Comparison of ENCODE assay signal across 1 cellular context in the genomic region with DNA sequence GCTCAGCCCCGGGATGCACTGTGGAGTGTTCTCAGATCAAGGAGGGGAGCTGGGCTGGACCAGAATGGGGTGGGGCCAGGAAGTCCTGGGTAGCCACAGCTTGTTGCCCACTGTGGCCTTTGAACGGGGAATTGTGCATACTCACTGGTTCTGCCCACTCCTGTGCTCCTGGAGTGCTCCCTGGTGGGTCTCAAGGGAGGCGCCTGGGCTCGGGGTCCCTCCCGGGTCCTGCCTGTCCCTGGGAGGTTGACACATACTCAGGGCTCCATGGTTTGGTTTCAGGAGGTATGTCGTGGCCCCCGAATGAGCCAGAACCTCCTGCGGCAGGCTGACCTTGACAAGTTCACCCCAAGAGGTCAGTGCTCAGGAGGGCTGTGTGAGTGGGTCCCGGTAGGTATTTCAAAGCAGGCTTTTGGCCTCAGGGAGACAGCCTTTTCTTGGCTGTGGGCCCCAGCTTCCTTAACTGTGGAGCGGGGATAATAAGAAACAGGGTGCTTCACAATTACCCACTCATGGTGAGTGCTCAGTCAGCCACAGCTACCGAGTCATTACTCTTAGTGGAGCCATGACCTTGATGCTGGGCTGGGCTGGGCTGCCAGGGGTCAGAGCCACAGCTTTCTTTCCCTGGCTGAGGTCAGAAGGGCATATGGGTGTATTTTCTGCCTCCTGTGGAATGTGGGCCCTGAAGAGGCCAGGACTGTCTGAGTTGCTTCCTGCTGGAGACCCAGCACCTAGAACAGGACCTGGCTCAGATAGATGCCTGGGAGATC.
TF ChIP-seq lines count a peak whose summit lies in the region.

No MANE protein-coding gene starts in this region.

TF ChIP-seq in HepG2, 621 proteins besides CTCF, POLR2A, EP300 and RAD21 (continued from another document and continues in another):
- TF ChIP-seq, protein P1, sequence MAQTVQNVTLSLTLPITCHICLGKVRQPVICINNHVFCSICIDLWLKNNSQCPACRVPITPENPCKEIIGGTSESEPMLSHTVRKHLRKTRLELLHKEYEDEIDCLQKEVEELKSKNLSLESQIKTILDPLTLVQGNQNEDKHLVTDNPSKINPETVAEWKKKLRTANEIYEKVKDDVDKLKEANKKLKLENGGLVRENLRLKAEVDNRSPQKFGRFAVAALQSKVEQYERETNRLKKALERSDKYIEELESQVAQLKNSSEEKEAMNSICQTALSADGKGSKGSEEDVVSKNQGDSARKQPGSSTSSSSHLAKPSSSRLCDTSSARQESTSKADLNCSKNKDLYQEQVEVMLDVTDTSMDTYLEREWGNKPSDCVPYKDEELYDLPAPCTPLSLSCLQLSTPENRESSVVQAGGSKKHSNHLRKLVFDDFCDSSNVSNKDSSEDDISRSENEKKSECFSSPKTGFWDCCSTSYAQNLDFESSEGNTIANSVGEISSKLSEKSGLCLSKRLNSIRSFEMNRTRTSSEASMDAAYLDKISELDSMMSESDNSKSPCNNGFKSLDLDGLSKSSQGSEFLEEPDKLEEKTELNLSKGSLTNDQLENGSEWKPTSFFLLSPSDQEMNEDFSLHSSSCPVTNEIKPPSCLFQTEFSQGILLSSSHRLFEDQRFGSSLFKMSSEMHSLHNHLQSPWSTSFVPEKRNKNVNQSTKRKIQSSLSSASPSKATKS (CRISPR knock-in tag; IDR thresholded peaks at IDR 0.05): no peak
- TF ChIP-seq POLR2AphosphoS5 (IDR thresholded peaks at IDR 0.05; ENCODE audit: low read depth, low read length) (no peak), MAZ (IDR thresholded peaks at IDR 0.05; ENCODE audit: borderline replicate concordance, low read depth, low read length) (no peak), MAZ (CRISPR knock-in tag; IDR thresholded peaks at IDR 0.05; ENCODE audit: low read depth) (0 out of 2 replicates have a peak, but pooled peaks have one; percentile 36), SIX1 (CRISPR knock-in tag; IDR thresholded peaks at IDR 0.05; ENCODE audit: borderline replicate concordance) (no peak), AKAP8 (CRISPR knock-in tag; IDR thresholded peaks at IDR 0.05) (no peak), ZNF720 (CRISPR knock-in tag; IDR thresholded peaks at IDR 0.05) (no peak), ZNF776 (CRISPR knock-in tag; IDR thresholded peaks at IDR 0.05) (no peak), SNAPC2 (CRISPR knock-in tag; IDR thresholded peaks at IDR 0.05) (no peak), ZNF232 (CRISPR knock-in tag; IDR thresholded peaks at IDR 0.05; ENCODE audit: borderline replicate concordance) (no peak), RBM39 (IDR thresholded peaks at IDR 0.05; ENCODE audit: low read depth, low read length, poor library complexity, severe bottlenecking) (no peak), ZNF75D (CRISPR knock-in tag; IDR thresholded peaks at IDR 0.05; ENCODE audit: borderline replicate concordance) (no peak), FOXJ3 (CRISPR knock-in tag; IDR thresholded peaks at IDR 0.05; ENCODE audit: borderline replicate concordance) (no peak), SYNCRIP (IDR thresholded peaks at IDR 0.05; ENCODE audit: insufficient read depth, low read depth, low read length) (no peak), ETV5 (CRISPR knock-in tag; IDR thresholded peaks at IDR 0.05; ENCODE audit: borderline replicate concordance) (peak; percentile 63; the same call in 1 of the 2 replicates), ZNF484 (CRISPR knock-in tag; IDR thresholded peaks at IDR 0.05; ENCODE audit: borderline replicate concordance, low read depth) (no peak), STAG1 (CRISPR knock-in tag; IDR thresholded peaks at IDR 0.05) (peak; percentile 40), SAP130 (CRISPR knock-in tag; IDR thresholded peaks at IDR 0.05; ENCODE audit: low read depth) (no peak), HHEX (CRISPR knock-in tag; IDR thresholded peaks at IDR 0.05) (no peak), NAIF1 (CRISPR knock-in tag; IDR thresholded peaks at IDR 0.05; ENCODE audit: borderline replicate concordance) (no peak), REXO4 (CRISPR knock-in tag; IDR thresholded peaks at IDR 0.05; ENCODE audit: borderline replicate concordance) (no peak), HNRNPH1 (optimal IDR thresholded peaks at IDR 0.05; ENCODE audit: low read depth, low read length) (no peak)
- TF ChIP-seq, protein P2, sequence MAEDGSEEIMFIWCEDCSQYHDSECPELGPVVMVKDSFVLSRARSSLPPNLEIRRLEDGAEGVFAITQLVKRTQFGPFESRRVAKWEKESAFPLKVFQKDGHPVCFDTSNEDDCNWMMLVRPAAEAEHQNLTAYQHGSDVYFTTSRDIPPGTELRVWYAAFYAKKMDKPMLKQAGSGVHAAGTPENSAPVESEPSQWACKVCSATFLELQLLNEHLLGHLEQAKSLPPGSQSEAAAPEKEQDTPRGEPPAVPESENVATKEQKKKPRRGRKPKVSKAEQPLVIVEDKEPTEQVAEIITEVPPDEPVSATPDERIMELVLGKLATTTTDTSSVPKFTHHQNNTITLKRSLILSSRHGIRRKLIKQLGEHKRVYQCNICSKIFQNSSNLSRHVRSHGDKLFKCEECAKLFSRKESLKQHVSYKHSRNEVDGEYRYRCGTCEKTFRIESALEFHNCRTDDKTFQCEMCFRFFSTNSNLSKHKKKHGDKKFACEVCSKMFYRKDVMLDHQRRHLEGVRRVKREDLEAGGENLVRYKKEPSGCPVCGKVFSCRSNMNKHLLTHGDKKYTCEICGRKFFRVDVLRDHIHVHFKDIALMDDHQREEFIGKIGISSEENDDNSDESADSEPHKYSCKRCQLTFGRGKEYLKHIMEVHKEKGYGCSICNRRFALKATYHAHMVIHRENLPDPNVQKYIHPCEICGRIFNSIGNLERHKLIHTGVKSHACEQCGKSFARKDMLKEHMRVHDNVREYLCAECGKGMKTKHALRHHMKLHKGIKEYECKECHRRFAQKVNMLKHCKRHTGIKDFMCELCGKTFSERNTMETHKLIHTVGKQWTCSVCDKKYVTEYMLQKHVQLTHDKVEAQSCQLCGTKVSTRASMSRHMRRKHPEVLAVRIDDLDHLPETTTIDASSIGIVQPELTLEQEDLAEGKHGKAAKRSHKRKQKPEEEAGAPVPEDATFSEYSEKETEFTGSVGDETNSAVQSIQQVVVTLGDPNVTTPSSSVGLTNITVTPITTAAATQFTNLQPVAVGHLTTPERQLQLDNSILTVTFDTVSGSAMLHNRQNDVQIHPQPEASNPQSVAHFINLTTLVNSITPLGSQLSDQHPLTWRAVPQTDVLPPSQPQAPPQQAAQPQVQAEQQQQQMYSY (CRISPR knock-in tag; IDR thresholded peaks at IDR 0.05): no peak
- TF ChIP-seq, protein P3, sequence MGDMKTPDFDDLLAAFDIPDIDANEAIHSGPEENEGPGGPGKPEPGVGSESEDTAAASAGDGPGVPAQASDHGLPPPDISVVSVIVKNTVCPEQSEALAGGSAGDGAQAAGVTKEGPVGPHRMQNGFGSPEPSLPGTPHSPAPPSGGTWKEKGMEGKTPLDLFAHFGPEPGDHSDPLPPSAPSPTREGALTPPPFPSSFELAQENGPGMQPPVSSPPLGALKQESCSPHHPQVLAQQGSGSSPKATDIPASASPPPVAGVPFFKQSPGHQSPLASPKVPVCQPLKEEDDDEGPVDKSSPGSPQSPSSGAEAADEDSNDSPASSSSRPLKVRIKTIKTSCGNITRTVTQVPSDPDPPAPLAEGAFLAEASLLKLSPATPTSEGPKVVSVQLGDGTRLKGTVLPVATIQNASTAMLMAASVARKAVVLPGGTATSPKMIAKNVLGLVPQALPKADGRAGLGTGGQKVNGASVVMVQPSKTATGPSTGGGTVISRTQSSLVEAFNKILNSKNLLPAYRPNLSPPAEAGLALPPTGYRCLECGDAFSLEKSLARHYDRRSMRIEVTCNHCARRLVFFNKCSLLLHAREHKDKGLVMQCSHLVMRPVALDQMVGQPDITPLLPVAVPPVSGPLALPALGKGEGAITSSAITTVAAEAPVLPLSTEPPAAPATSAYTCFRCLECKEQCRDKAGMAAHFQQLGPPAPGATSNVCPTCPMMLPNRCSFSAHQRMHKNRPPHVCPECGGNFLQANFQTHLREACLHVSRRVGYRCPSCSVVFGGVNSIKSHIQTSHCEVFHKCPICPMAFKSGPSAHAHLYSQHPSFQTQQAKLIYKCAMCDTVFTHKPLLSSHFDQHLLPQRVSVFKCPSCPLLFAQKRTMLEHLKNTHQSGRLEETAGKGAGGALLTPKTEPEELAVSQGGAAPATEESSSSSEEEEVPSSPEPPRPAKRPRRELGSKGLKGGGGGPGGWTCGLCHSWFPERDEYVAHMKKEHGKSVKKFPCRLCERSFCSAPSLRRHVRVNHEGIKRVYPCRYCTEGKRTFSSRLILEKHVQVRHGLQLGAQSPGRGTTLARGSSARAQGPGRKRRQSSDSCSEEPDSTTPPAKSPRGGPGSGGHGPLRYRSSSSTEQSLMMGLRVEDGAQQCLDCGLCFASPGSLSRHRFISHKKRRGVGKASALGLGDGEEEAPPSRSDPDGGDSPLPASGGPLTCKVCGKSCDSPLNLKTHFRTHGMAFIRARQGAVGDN (CRISPR knock-in tag; IDR thresholded peaks at IDR 0.05): peak; percentile 24; the same call in 1 of the 2 replicates
- TF ChIP-seq, protein P4, sequence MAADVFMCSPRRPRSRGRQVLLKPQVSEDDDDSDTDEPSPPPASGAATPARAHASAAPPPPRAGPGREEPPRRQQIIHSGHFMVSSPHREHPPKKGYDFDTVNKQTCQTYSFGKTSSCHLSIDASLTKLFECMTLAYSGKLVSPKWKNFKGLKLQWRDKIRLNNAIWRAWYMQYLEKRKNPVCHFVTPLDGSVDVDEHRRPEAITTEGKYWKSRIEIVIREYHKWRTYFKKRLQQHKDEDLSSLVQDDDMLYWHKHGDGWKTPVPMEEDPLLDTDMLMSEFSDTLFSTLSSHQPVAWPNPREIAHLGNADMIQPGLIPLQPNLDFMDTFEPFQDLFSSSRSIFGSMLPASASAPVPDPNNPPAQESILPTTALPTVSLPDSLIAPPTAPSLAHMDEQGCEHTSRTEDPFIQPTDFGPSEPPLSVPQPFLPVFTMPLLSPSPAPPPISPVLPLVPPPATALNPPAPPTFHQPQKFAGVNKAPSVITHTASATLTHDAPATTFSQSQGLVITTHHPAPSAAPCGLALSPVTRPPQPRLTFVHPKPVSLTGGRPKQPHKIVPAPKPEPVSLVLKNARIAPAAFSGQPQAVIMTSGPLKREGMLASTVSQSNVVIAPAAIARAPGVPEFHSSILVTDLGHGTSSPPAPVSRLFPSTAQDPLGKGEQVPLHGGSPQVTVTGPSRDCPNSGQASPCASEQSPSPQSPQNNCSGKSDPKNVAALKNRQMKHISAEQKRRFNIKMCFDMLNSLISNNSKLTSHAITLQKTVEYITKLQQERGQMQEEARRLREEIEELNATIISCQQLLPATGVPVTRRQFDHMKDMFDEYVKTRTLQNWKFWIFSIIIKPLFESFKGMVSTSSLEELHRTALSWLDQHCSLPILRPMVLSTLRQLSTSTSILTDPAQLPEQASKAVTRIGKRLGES (CRISPR knock-in tag; IDR thresholded peaks at IDR 0.05; ENCODE audit: borderline replicate concordance): no peak
- TF ChIP-seq, protein P5, sequence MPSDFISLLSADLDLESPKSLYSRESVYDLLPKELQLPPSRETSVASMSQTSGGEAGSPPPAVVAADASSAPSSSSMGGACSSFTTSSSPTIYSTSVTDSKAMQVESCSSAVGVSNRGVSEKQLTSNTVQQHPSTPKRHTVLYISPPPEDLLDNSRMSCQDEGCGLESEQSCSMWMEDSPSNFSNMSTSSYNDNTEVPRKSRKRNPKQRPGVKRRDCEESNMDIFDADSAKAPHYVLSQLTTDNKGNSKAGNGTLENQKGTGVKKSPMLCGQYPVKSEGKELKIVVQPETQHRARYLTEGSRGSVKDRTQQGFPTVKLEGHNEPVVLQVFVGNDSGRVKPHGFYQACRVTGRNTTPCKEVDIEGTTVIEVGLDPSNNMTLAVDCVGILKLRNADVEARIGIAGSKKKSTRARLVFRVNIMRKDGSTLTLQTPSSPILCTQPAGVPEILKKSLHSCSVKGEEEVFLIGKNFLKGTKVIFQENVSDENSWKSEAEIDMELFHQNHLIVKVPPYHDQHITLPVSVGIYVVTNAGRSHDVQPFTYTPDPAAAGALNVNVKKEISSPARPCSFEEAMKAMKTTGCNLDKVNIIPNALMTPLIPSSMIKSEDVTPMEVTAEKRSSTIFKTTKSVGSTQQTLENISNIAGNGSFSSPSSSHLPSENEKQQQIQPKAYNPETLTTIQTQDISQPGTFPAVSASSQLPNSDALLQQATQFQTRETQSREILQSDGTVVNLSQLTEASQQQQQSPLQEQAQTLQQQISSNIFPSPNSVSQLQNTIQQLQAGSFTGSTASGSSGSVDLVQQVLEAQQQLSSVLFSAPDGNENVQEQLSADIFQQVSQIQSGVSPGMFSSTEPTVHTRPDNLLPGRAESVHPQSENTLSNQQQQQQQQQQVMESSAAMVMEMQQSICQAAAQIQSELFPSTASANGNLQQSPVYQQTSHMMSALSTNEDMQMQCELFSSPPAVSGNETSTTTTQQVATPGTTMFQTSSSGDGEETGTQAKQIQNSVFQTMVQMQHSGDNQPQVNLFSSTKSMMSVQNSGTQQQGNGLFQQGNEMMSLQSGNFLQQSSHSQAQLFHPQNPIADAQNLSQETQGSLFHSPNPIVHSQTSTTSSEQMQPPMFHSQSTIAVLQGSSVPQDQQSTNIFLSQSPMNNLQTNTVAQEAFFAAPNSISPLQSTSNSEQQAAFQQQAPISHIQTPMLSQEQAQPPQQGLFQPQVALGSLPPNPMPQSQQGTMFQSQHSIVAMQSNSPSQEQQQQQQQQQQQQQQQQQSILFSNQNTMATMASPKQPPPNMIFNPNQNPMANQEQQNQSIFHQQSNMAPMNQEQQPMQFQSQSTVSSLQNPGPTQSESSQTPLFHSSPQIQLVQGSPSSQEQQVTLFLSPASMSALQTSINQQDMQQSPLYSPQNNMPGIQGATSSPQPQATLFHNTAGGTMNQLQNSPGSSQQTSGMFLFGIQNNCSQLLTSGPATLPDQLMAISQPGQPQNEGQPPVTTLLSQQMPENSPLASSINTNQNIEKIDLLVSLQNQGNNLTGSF (CRISPR knock-in tag; IDR thresholded peaks at IDR 0.05): no peak
- TF ChIP-seq, protein P6, sequence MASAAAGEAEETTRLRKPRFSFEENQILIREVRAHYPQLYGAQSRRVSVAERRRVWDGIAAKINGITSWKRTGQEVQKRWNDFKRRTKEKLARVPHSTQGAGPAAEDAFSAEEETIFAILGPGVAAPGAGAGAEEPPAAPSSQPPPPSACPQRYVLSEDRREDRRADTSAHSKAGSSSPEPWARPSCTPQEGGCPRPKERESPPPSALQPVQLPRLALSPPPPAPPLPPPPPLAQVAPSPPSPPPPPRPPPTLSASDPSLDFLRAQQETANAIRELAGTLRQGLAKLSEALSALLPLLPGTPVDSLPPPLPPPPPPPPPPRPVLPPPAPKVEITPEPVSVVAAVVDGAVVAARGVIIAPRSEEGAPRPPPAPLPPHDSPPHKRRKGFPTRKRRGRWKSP (CRISPR knock-in tag; IDR thresholded peaks at IDR 0.05): no peak
- TF ChIP-seq, protein P7, sequence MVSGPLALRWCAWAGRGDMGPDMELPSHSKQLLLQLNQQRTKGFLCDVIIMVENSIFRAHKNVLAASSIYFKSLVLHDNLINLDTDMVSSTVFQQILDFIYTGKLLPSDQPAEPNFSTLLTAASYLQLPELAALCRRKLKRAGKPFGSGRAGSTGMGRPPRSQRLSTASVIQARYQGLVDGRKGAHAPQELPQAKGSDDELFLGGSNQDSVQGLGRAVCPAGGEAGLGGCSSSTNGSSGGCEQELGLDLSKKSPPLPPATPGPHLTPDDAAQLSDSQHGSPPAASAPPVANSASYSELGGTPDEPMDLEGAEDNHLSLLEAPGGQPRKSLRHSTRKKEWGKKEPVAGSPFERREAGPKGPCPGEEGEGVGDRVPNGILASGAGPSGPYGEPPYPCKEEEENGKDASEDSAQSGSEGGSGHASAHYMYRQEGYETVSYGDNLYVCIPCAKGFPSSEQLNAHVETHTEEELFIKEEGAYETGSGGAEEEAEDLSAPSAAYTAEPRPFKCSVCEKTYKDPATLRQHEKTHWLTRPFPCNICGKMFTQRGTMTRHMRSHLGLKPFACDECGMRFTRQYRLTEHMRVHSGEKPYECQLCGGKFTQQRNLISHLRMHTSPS (CRISPR knock-in tag; IDR thresholded peaks at IDR 0.05; ENCODE audit: low read depth): peak; percentile 48; the same call in 1 of the 2 replicates
